10 cellular contexts compared by ENCODE assay signal in genomic region chr2:105768961-105769452, GRCh38. TPM values are rescaled to one million over a fixed set of nuclear protein-coding genes. Genes with fewer than 3 reads are reported as not detected.
DNase-seq lines count a peak whose midpoint lies in the region; ATAC-seq, FAIRE-seq and TF ChIP-seq lines count a peak whose summit lies in the region.
"Had no signal": no experiment of that assay in that cellular context is flagged by ENCODE, and none has a peak within 500 bp of the region (broad histone marks: within the 10 kb centered on the region; RNA-seq: fewer than 3 reads in every experiment).

No MANE protein-coding gene starts in this region.

- TF ChIP-seq POLR2A in vagina (IDR thresholded peaks at IDR 0.05): no peak

- H3K4me2 ChIP-seq in MM.1S (ENCODE audit: low read depth, low read length): no peak overlapping the region

- peak overlapping the region; percentile 79 for H3K27ac Mint-ChIP-seq in activated naive CD4-positive, alpha-beta T cell treated with anti-CD3 and anti-CD28 coated beads, Interleukin-2, amount 50 U/mL, for 24 hours

- no peak overlapping the region for H2AFZ ChIP-seq in MM.1S (ENCODE audit: low read length)

- TF ChIP-seq CTCF in heart right ventricle (IDR thresholded peaks at IDR 0.05) (no peak), kidney (IDR thresholded peaks at IDR 0.05; ENCODE audit: borderline replicate concordance, extremely low read depth, insufficient read depth) (no peak), vagina (IDR thresholded peaks at IDR 0.05) (no peak), MM.1S (IDR thresholded peaks at IDR 0.05; ENCODE audit: low read length) (no peak)

- H3K27me3 ChIP-seq in heart right ventricle: no peaks in the 10 kb centered on the region
- no peaks in the 10 kb centered on the region for H3K27me3 ChIP-seq in vagina
- no peaks in the 10 kb centered on the region for H3K27me3 ChIP-seq in MM.1S (replicated peaks; ENCODE audit: insufficient read depth, low read length)

- no peak for FAIRE-seq in kidney (lab: Jason Lieb, UNC)

- H3K4me1 ChIP-seq in heart right ventricle: peaks cover 9 to 60% (median 34%) of the 10 kb centered on the region in 9 donors
- H3K4me1 ChIP-seq in kidney (ENCODE audit: control insufficient read depth in 1 of 2, insufficient read depth in 1 of 2, low read depth in 1 of 2, low read length in 2 of 2): peaks cover 7 to 17% of the 10 kb centered on the region in 2 donors
- peaks cover 48% of the 10 kb centered on the region for H3K4me1 ChIP-seq in vagina
- H3K4me1 ChIP-seq in MM.1S (ENCODE audit: low read length): peaks cover 6% of the 10 kb centered on the region

- H3K9ac ChIP-seq in kidney (ENCODE audit: low read length in 2 of 2): no peak overlapping the region
- H3K9ac ChIP-seq in MM.1S (ENCODE audit: low read length): no peak overlapping the region

- no peaks in the 10 kb centered on the region for H3K27me3 Mint-ChIP-seq in activated naive CD4-positive, alpha-beta T cell treated with anti-CD3 and anti-CD28 coated beads, Interleukin-2, amount 50 U/mL, for 24 hours

- H3K4me3 Mint-ChIP-seq in activated naive CD4-positive, alpha-beta T cell treated with anti-CD3 and anti-CD28 coated beads, Interleukin-2, amount 50 U/mL, for 24 hours: peak overlapping the region; percentile 61

- H3K79me2 ChIP-seq in MM.1S (ENCODE audit: low read length): peaks cover 98% of the 10 kb centered on the region

- no peaks in the 10 kb centered on the region for H3K9me3 Mint-ChIP-seq in activated naive CD4-positive, alpha-beta T cell treated with anti-CD3 and anti-CD28 coated beads, Interleukin-2, amount 50 U/mL, for 24 hours

- H3K36me3 ChIP-seq in heart right ventricle (peaks cover 0 to 31% (median 0%) of the 10 kb centered on the region in 9 donors), kidney (ENCODE audit: control insufficient read depth in 1 of 2, insufficient read depth in 2 of 2, low read length in 2 of 2) (no peaks in the 10 kb centered on the region), vagina (no peaks in the 10 kb centered on the region), MM.1S (replicated peaks; ENCODE audit: insufficient read depth, low read length) (peaks cover 3% of the 10 kb centered on the region; the same call in 1 of the 2 replicates)

- no peak for ATAC-seq in heart right ventricle

- H3K9me3 ChIP-seq in heart right ventricle (peaks cover 0 to 7% (median 0%) of the 10 kb centered on the region in 11 donors), kidney (ENCODE audit: control insufficient read depth in 1 of 2, low read length in 2 of 2) (no peaks in the 10 kb centered on the region), vagina (no peaks in the 10 kb centered on the region), MM.1S (replicated peaks; ENCODE audit: insufficient read depth, low read length) (no peaks in the 10 kb centered on the region)

- H4K20me1 ChIP-seq in MM.1S (ENCODE audit: insufficient read depth, low read length): peaks cover 30% of the 10 kb centered on the region

- H3K27ac ChIP-seq in heart right ventricle (no peak overlapping the region), kidney (ENCODE audit: low read depth in 2 of 2, low read length in 2 of 2) (peak overlapping the region; percentile 56 to 58), vagina (peak overlapping the region; percentile 25), MM.1S (ENCODE audit: low read length) (no peak overlapping the region)

- intact Hi-C loops in cardiac septum (cut with DNase I) (no loop called here), heart right ventricle (cut with DNase I) (no loop called here), kidney (cut with DNase I) (no loop called here), vagina (cut with DNase I) (no loop called here)

- DNase-seq in cardiac septum (ENCODE audit: low spot score): peak; percentile 10
- no peak for DNase-seq in heart right ventricle
- DNase-seq in kidney: no peak
- DNase-seq in vagina (ENCODE audit: extremely low spot score in 2 of 2): no peak
- DNase-seq in MM.1S: no peak
- no peak for DNase-seq in Ammon's horn (ENCODE audit: low spot score)
- no peak for DNase-seq in pons (ENCODE audit: low spot score)
- DNase-seq: Kasumi-1; stimulated activated CD4-positive, alpha-beta T cell treated with anti-CD3 and anti-CD28 coated beads, Interleukin-4, amount 100 ng/mL, for 4 hours had no signal

- no peaks in the 10 kb centered on the region for H3K9me2 ChIP-seq in MM.1S (replicated peaks; ENCODE audit: insufficient read depth, low read length)

- peaks cover 97% of the 10 kb centered on the region for H3K4me1 Mint-ChIP-seq in activated naive CD4-positive, alpha-beta T cell treated with anti-CD3 and anti-CD28 coated beads, Interleukin-2, amount 50 U/mL, for 24 hours

- WGBS in heart right ventricle, 2 donors: 71 to 74% methylated on average over 6 of the region's 6 CpGs

- peaks cover 25% of the 10 kb centered on the region for H3K36me3 Mint-ChIP-seq in activated naive CD4-positive, alpha-beta T cell treated with anti-CD3 and anti-CD28 coated beads, Interleukin-2, amount 50 U/mL, for 24 hours

- H3F3A ChIP-seq in MM.1S (ENCODE audit: insufficient read depth, low read length): no peaks in the 10 kb centered on the region

- H3K4me3 ChIP-seq in heart right ventricle (no peak overlapping the region), kidney (ENCODE audit: low read length in 2 of 2) (no peak overlapping the region), vagina (no peak overlapping the region), MM.1S (ENCODE audit: low read length) (no peak overlapping the region)

RNA-seq across cellular contexts. Expression of gene NCK2, which starts 24.3 kb away (rescaled TPM):
- total RNA-seq in cardiac septum: 33.2 TPM
- total RNA-seq in heart right ventricle: 10 to 100 TPM; 21.1 to 45.1 (median 29.9) TPM
- polyA plus RNA-seq in heart right ventricle: 10 to 100 TPM; 18.5 to 20.8 TPM
- 52.9 TPM for total RNA-seq in kidney
- polyA plus RNA-seq in kidney (ENCODE audit: insufficient read depth, low read depth, low replicate concordance): 22.8 TPM
- total RNA-seq in vagina: 45.9 TPM

Comparison
In these comparisons a context has a peak if more than half of its experiments do, and no peak if none do; other contexts are left out.
1. H3K27ac ChIP-seq: peak in kidney (2 of 2) and vagina (single experiment); none in heart right ventricle (0 of 10) and MM.1S (single experiment).